In the genomic region with DNA sequence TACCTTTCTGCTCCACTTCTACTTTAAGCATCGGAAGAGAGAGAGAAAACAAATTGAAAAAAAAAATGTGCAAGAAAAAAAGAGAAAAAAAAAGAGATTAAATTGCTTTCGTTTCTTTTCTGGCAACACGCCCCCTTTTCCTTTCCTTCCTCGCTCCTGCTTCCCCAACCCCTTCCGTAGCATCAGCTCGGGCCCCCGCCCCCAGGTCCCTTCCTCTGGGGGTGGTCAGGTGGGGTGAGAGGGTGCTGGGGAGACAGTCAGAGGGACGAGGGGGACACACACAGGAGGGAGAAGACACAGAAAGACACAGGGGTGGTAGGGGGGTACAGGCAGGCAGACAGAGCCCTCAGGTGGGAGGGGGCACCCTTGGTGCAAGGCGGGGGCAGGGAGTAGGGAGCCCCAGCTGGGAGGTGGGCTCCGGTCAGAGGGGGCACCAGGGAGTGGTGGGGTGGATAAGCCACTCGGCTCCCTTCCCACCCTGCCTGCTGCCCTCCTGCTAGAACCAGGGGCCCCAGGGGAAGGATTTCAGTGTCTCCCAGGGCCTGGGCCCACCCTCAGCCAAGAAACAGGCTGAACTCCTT, we compare ENCODE assay signal across 10 cellular contexts. TPM values are rescaled to one million over a fixed set of nuclear protein-coding genes. Genes with fewer than 3 reads are reported as not detected.
DNase-seq lines count a peak whose midpoint lies in the region; ATAC-seq and TF ChIP-seq lines count a peak whose summit lies in the region.
"Had no signal": no experiment of that assay in that cellular context is flagged by ENCODE, and none has a peak within 500 bp of the region (broad histone marks: within the 10 kb centered on the region; RNA-seq: fewer than 3 reads in every experiment).

No MANE protein-coding gene starts in this region.

- POLR2A ChIA-PET in CD4-positive, alpha-beta T cell (lab: Charles Lee), result interaction anchor here (1.5 to 2.5 kb wide), 3 partner anchors 17 to 30 kb away, joined by 4 to 15 read pairs (median 5); partner anchors contain the start of gene ASF1B
- POLR2A ChIA-PET in T-cell (lab: Charles Lee), result interaction anchor here in 1 of 2 donors (0.5 to 0.7 kb wide), 2 partner anchors 26 to 175 kb away, joined by 6 read pairs; no protein-coding TSS in a partner anchor

- peak in 2 of 10 experiments; percentile 17 to 53 for DNase-seq in CD4-positive, alpha-beta T cell
- peak in 3 of 34 experiments; percentile 6 to 17 (median 16) for DNase-seq in T-cell
- no peak for DNase-seq in dorsolateral prefrontal cortex
- DNase-seq in sciatic nerve (ENCODE audit: low spot score), result no peak
- no peak for DNase-seq in NCI-H2227 treated with DMSO at 0.1 percent for 48 hours (lab: John Stamatoyannopoulos, UW)
- no peak for DNase-seq in NCI-H748 (lab: John Stamatoyannopoulos, UW; ENCODE audit: unreplicated experiment)
- no peak for DNase-seq in T1000 (lab: John Stamatoyannopoulos, UW)
- DNase-seq: midbrain, NCI-H510A treated with DMSO at 0.1 percent for 48 hours had no signal

- H3K4me3 ChIP-seq in dorsolateral prefrontal cortex, result peak overlapping the region in 2 of 59 donors; percentile 4 to 9

- peak overlapping the region; percentile 84 for H3K27ac Mint-ChIP-seq in CD4-positive, alpha-beta T cell
- H3K27ac Mint-ChIP-seq in T-cell, result peak overlapping the region; percentile 94 to 95

- H3K27me3 ChIP-seq in CD4-positive, alpha-beta T cell (ENCODE audit: control insufficient read depth, insufficient read depth, low read length), result no peaks in the 10 kb centered on the region
- no peaks in the 10 kb centered on the region for H3K27me3 ChIP-seq in dorsolateral prefrontal cortex

- CTCF ChIA-PET in CD4-positive, alpha-beta T cell (lab: Charles Lee), result interaction anchor here (0.6 to 2.0 kb wide), 3 partner anchors 30 to 108 kb away, joined by 3 to 6 read pairs (median 3); partner anchors contain the start of gene ASF1B
- CTCF ChIA-PET in T-cell (lab: Charles Lee), result interaction anchor here in 1 of 2 donors (1.4 to 2.0 kb wide), 2 partner anchors 31 to 181 kb away, joined by 4 to 9 read pairs; partner anchors contain the start of gene ASF1B

- intact Hi-C loops in CD4-positive, alpha-beta T cell (cut with DNase I, micrococcal nuclease), result no loop called here
- intact Hi-C loops in dorsolateral prefrontal cortex (cut with DNase I) (no loop called here), sciatic nerve (cut with DNase I) (no loop called here)

- H3K27me3 Mint-ChIP-seq in CD4-positive, alpha-beta T cell, result no peaks in the 10 kb centered on the region
- no peaks in the 10 kb centered on the region for H3K27me3 Mint-ChIP-seq in T-cell

- H3K9me3 Mint-ChIP-seq in CD4-positive, alpha-beta T cell, result no peaks in the 10 kb centered on the region
- no peaks in the 10 kb centered on the region for H3K9me3 Mint-ChIP-seq in T-cell

- peaks cover 31% of the 10 kb centered on the region for H3K36me3 Mint-ChIP-seq in CD4-positive, alpha-beta T cell (ENCODE audit: low read depth)
- H3K36me3 Mint-ChIP-seq in T-cell, result peaks cover 17% of the 10 kb centered on the region

- no peak for TF ChIP-seq CTCF in CD4-positive, alpha-beta T cell (IDR thresholded peaks at IDR 0.05)
- TF ChIP-seq CTCF in dorsolateral prefrontal cortex (IDR thresholded peaks at IDR 0.05 in 54 of 56, conservative IDR thresholded peaks at IDR 0.05 in 2 of 56; ENCODE audit: low read depth in 1 of 56, partially characterized antibody in 56 of 56), result no peak

- peaks cover 27% of the 10 kb centered on the region for H3K4me1 Mint-ChIP-seq in CD4-positive, alpha-beta T cell (ENCODE audit: low read depth)
- peaks cover 27 to 29% (median 27%) of the 10 kb centered on the region in 3 donors for H3K4me1 Mint-ChIP-seq in T-cell

- no peaks in the 10 kb centered on the region for H3K9me3 ChIP-seq in CD4-positive, alpha-beta T cell (ENCODE audit: control insufficient read depth, low read length)

- peak; percentile 26 for ATAC-seq in CD4-positive, alpha-beta T cell (ENCODE audit: poor library complexity)
- ATAC-seq in T-cell (replicated peaks in 1 of 4) (peak; percentile 7 to 44 (median 22)), sciatic nerve (peak; percentile 4), GM21717 (IDR thresholded peaks at IDR 0.05; ENCODE audit: unreplicated experiment) (no peak)

- H3K27ac ChIP-seq in CD4-positive, alpha-beta T cell (ENCODE audit: low read depth, low read length), result peak overlapping the region; percentile 24
- peak overlapping the region in 34 of 59 donors; percentile 2 to 73 (median 43) for H3K27ac ChIP-seq in dorsolateral prefrontal cortex

- peak overlapping the region; percentile 89 for H3K4me3 Mint-ChIP-seq in CD4-positive, alpha-beta T cell
- H3K4me3 Mint-ChIP-seq in T-cell, result peak overlapping the region; percentile 76 to 91 (median 81)

RNA-seq across cellular contexts. Expression of gene ASF1B, which starts 30.7 kb away (rescaled TPM):
- total RNA-seq in CD4-positive, alpha-beta T cell, result under 1 TPM; 0.59 to 0.77 TPM
- total RNA-seq in T-cell, result 1 to 10 TPM; 2.6 to 4.4 (median 3.3) TPM
- total RNA-seq in dorsolateral prefrontal cortex, result 1 to 10 TPM in 13 of 120 experiments, under 1 TPM in 42, not detected in 65; 0.22 to 2.4 (median 0.63) TPM
- total RNA-seq in sciatic nerve, result 0.22 TPM

RNA-seq across cellular contexts. Expression of gene ADGRL1, which starts 38.9 kb away (rescaled TPM):
- 10 to 100 TPM; 22.2 to 23.9 TPM for total RNA-seq in CD4-positive, alpha-beta T cell
- total RNA-seq in T-cell (10 to 100 TPM; 19.9 to 31.2 (median 28.0) TPM), dorsolateral prefrontal cortex (100 to 1,000 TPM in 119 of 120 experiments, 10 to 100 TPM in 1; 90.1 to 295 (median 174) TPM), sciatic nerve (11.8 TPM)

RNA-seq across cellular contexts. Expression of gene PRKACA, which starts 49.5 kb away (rescaled TPM):
- 10 to 100 TPM; 27.4 to 29.8 TPM for total RNA-seq in CD4-positive, alpha-beta T cell
- total RNA-seq in T-cell (10 to 100 TPM; 43.0 to 53.5 (median 48.9) TPM), dorsolateral prefrontal cortex (100 to 1,000 TPM in 118 of 120 experiments, 10 to 100 TPM in 2; 87.9 to 222 (median 163) TPM), sciatic nerve (78.0 TPM)
